Comparison of ENCODE assay signal across 21 cellular contexts in genomic region chr20:49586967-49587587, GRCh38. TPM values are rescaled to one million over a fixed set of nuclear protein-coding genes. Genes with fewer than 3 reads are reported as not detected.
DNase-seq lines count a peak whose midpoint lies in the region; ATAC-seq, FAIRE-seq and TF ChIP-seq lines count a peak whose summit lies in the region.
"Had no signal": no experiment of that assay in that cellular context is flagged by ENCODE, and none has a peak within 500 bp of the region (broad histone marks: within the 10 kb centered on the region; RNA-seq: fewer than 3 reads in every experiment).

No MANE protein-coding gene starts in this region.

- peak overlapping the region; percentile 72; the same call in 1 of the 2 replicates for H4K91ac ChIP-seq in IMR-90 (ENCODE audit: insufficient read depth, low read depth, low read length)

- no peak overlapping the region for H3K14ac ChIP-seq in IMR-90 (replicated peaks; ENCODE audit: low read depth, low read length)

- no peak for TF ChIP-seq RAD21 in IMR-90 (IDR thresholded peaks at IDR 0.05; ENCODE audit: low read length)

- H3K18ac ChIP-seq in IMR-90 (ENCODE audit: low read depth, low read length): peak overlapping the region; percentile 89

- POLR2A ChIA-PET in IMR-90 (lab: Charles Lee; ENCODE audit: unreplicated experiment): no interaction called here
- POLR2A ChIA-PET in naive thymus-derived CD4-positive, alpha-beta T cell (lab: Charles Lee): no interaction called here

- TF ChIP-seq POLR2A in IMR-90 (IDR thresholded peaks at IDR 0.05; ENCODE audit: low read depth, low read length) (no peak), esophagus squamous epithelium (IDR thresholded peaks at IDR 0.05) (no peak), GM12891 (IDR thresholded peaks at IDR 0.05; ENCODE audit: low read depth, low read length) (no peak)

- no peaks in the 10 kb centered on the region for H4K20me1 ChIP-seq in IMR-90 (ENCODE audit: insufficient read depth, low read length)

- H3K27ac Mint-ChIP-seq in naive thymus-derived CD4-positive, alpha-beta T cell: peak overlapping the region in 1 of 9 donors; percentile 43
- H3K27ac Mint-ChIP-seq: GM23338 had no signal

- H3K27me3 Mint-ChIP-seq in naive thymus-derived CD4-positive, alpha-beta T cell: peaks cover 0 to 19% (median 14%) of the 10 kb centered on the region in 5 donors

- peaks cover 31% of the 10 kb centered on the region for H3K4me1 ChIP-seq in IMR-90 (ENCODE audit: control insufficient read depth, insufficient read depth, low read length)
- peaks cover 0 to 48% (median 17%) of the 10 kb centered on the region in 3 donors for H3K4me1 ChIP-seq in esophagus squamous epithelium
- H3K4me1 ChIP-seq in muscle layer of duodenum (ENCODE audit: control insufficient read depth in 1 of 2, insufficient read depth in 2 of 2, low read length in 2 of 2): peaks cover 14 to 20% of the 10 kb centered on the region in 2 donors
- H3K4me1 ChIP-seq in naive thymus-derived CD4-positive, alpha-beta T cell (ENCODE audit: control insufficient read depth in 2 of 2, insufficient read depth in 2 of 2, low read length in 2 of 2): peaks cover 0 to 3% of the 10 kb centered on the region in 2 donors
- H3K4me1 ChIP-seq: parathyroid adenoma had no signal

- ATAC-seq in IMR-90 (ENCODE audit: low read depth): no peak
- no peak for ATAC-seq in naive thymus-derived CD4-positive, alpha-beta T cell
- ATAC-seq: GM23338 had no signal

- peaks cover 0 to 63% (median 0%) of the 10 kb centered on the region in 7 donors for H3K4me1 Mint-ChIP-seq in naive thymus-derived CD4-positive, alpha-beta T cell
- H3K4me1 Mint-ChIP-seq: GM23338 had no signal

- peak overlapping the region; percentile 86 for H4K5ac ChIP-seq in IMR-90 (ENCODE audit: low read depth, low read length)

- peak overlapping the region; percentile 31; the same call in 1 of the 2 replicates for H3K4me2 ChIP-seq in IMR-90 (ENCODE audit: low read depth, low read length)
- H3K4me2 ChIP-seq: GM23338 had no signal

- no peak overlapping the region for H3K4me3 Mint-ChIP-seq in naive thymus-derived CD4-positive, alpha-beta T cell
- H3K4me3 Mint-ChIP-seq: brain, GM23338 had no signal

- H3K79me1 ChIP-seq in IMR-90 (ENCODE audit: low read depth in 1 of 2, low read length in 2 of 2): no peaks in the 10 kb centered on the region

- intact Hi-C loops in IMR-90 (cut with micrococcal nuclease): no loop called here
- intact Hi-C loops in esophagus squamous epithelium (cut with DNase I): no loop called here
- intact Hi-C loops in naive thymus-derived CD4-positive, alpha-beta T cell (cut with micrococcal nuclease): no loop called here

- in situ Hi-C loops in IMR-90 (cut with MboI; ENCODE audit: low sequenced_read_pairs): no loop called here

- peak overlapping the region; percentile 91 for H2BK5ac ChIP-seq in IMR-90 (ENCODE audit: low read depth, low read length, poor library complexity, severe bottlenecking)

- TF ChIP-seq CTCF in IMR-90 (conservative IDR thresholded peaks at IDR 0.05; ENCODE audit: low read depth, low read length): no peak
- no peak for TF ChIP-seq CTCF in esophagus squamous epithelium (IDR thresholded peaks at IDR 0.05)

- CTCF ChIA-PET in IMR-90 (lab: Yijun Ruan, JAX): no interaction called here
- CTCF ChIA-PET in naive thymus-derived CD4-positive, alpha-beta T cell (lab: Charles Lee): interaction anchor here (0.7 kb wide), 1 partner anchor 206 kb away, joined by 3 read pairs; no protein-coding TSS in a partner anchor

- no peak overlapping the region for H3K56ac ChIP-seq in IMR-90 (ENCODE audit: extremely low read depth, insufficient read depth, low read length)

- peak overlapping the region; percentile 36; the same call in 1 of the 2 replicates for H2BK20ac ChIP-seq in IMR-90 (ENCODE audit: low read depth, low read length)

- 0 out of 2 replicates have a peak, but pooled peaks cover 3% of the 10 kb centered on the region for H3K9me1 ChIP-seq in IMR-90 (ENCODE audit: insufficient read depth, low read length)

- peaks cover 0 to 37% (median 0%) of the 10 kb centered on the region in 5 donors for H3K36me3 Mint-ChIP-seq in naive thymus-derived CD4-positive, alpha-beta T cell

- H2BK120ac ChIP-seq in IMR-90 (ENCODE audit: low read depth, low read length): peak overlapping the region; percentile 45; the same call in 1 of the 2 replicates

- H2AFZ ChIP-seq in IMR-90 (replicated peaks; ENCODE audit: low read length, poor library complexity): peak overlapping the region; percentile 1
- H2AFZ ChIP-seq: GM23338, parathyroid adenoma had no signal

- H3K9ac ChIP-seq in IMR-90 (ENCODE audit: low read depth, low read length): 0 out of 2 replicates have a peak overlapping the region, but pooled peaks have one; percentile 2
- H3K9ac ChIP-seq: parathyroid adenoma had no signal

- H3K9me3 ChIP-seq in IMR-90 (ENCODE audit: control insufficient read depth, insufficient read depth, low read length): peaks cover 7% of the 10 kb centered on the region
- H3K9me3 ChIP-seq in esophagus squamous epithelium: peaks cover 0 to 7% (median 6%) of the 10 kb centered on the region in 3 donors
- peaks cover 0 to 4% of the 10 kb centered on the region in 2 donors for H3K9me3 ChIP-seq in muscle layer of duodenum (ENCODE audit: control insufficient read depth in 1 of 2, low read length in 2 of 2)
- peaks cover 0 to 8% (median 0%) of the 10 kb centered on the region in 3 experiments for H3K9me3 ChIP-seq in naive thymus-derived CD4-positive, alpha-beta T cell (ENCODE audit: control insufficient read depth in 2 of 3, low read length in 3 of 3)

- peaks cover 0 to 17% (median 6%) of the 10 kb centered on the region in 11 donors for H3K9me3 Mint-ChIP-seq in naive thymus-derived CD4-positive, alpha-beta T cell

- no peak overlapping the region for H2AK5ac ChIP-seq in IMR-90 (ENCODE audit: low read depth, low read length)

- peak overlapping the region; percentile 80 for H3K4ac ChIP-seq in IMR-90 (ENCODE audit: low read depth, low read length)

- DNase-seq in AG08395 (ENCODE audit: low spot score): peak; percentile 46
- peak; percentile 83 for DNase-seq in IMR-90
- DNase-seq in esophagus squamous epithelium (lab: John Stamatoyannopoulos, UW): no peak
- DNase-seq in stimulated activated CD4-positive, alpha-beta T cell treated with anti-CD3 and anti-CD28 coated beads, Interleukin-12 subunit alpha, Interleukin-12 subunit beta, amount 100 ng/mL, for 4 hours: no peak
- DNase-seq in DMS153 (lab: John Stamatoyannopoulos, UW): no peak
- no peak for DNase-seq in GM12891 (ENCODE audit: insufficient read length, low spot score)
- DNase-seq in naive thymus-derived CD4-positive, alpha-beta T cell: no peak
- DNase-seq: ACHN; activated effector memory CD4-positive, alpha-beta T cell treated with anti-CD3 and anti-CD28 coated beads, Interleukin-2, amount 50 U/mL, for 16 hours; effector memory CD4-positive, alpha-beta T cell; glutamatergic neuron; islet precursor cell; MM.1S; NCI-H2029; NCI-H524; substantia nigra had no signal

- no peak overlapping the region for H2BK15ac ChIP-seq in IMR-90 (ENCODE audit: low read depth, low read length)

- BruUV-seq in IMR-90 (replicated peaks; lab: Mats Ljungman, UMichigan): no TSS peak

- H3K27ac ChIP-seq in IMR-90 (ENCODE audit: insufficient read depth, low read length) (peak overlapping the region; percentile 76; the same call in 1 of the 2 replicates), esophagus squamous epithelium (peak overlapping the region in 3 of 4 donors; percentile 70 to 80 (median 71)), muscle layer of duodenum (ENCODE audit: low read length) (peak overlapping the region; percentile 7)
- no peak overlapping the region for H3K27ac ChIP-seq in naive thymus-derived CD4-positive, alpha-beta T cell (ENCODE audit: low read depth, low read length)
- H3K27ac ChIP-seq: parathyroid adenoma had no signal

- WGBS in IMR-90 (ENCODE audit: extremely low coverage in 2 of 2, insufficient read length in 1 of 2), 2 experiments: 35% methylated on average over 5 of the region's 13 CpGs; no CpG with 5 or more reads in 1 of the 2 experiments
- 45 to 46% methylated on average over 13 of the region's 13 CpGs for WGBS in esophagus squamous epithelium, 2 donors

- H3K4me3 ChIP-seq in IMR-90 (ENCODE audit: insufficient read depth, low read depth, low read length) (no peak overlapping the region), esophagus squamous epithelium (no peak overlapping the region), muscle layer of duodenum (ENCODE audit: low read depth in 1 of 2, low read length in 2 of 2) (no peak overlapping the region)
- H3K4me3 ChIP-seq in naive thymus-derived CD4-positive, alpha-beta T cell (ENCODE audit: low read length): no peak overlapping the region
- H3K4me3 ChIP-seq: GM23338 had no signal

- no peaks in the 10 kb centered on the region for H3K27me3 ChIP-seq in IMR-90 (ENCODE audit: control insufficient read depth, insufficient read depth, low read length)
- peaks cover 0 to 28% (median 0%) of the 10 kb centered on the region in 4 donors for H3K27me3 ChIP-seq in esophagus squamous epithelium
- H3K27me3 ChIP-seq in muscle layer of duodenum (ENCODE audit: low read depth, low read length): no peaks in the 10 kb centered on the region
- no peaks in the 10 kb centered on the region for H3K27me3 ChIP-seq in naive thymus-derived CD4-positive, alpha-beta T cell (ENCODE audit: control insufficient read depth in 2 of 2, insufficient read depth in 2 of 2, low read length in 2 of 2)

- H3K23ac ChIP-seq in IMR-90 (ENCODE audit: low read depth, low read length): no peak overlapping the region

- peak overlapping the region; percentile 4 for H2AK9ac ChIP-seq in IMR-90 (replicated peaks; ENCODE audit: low read depth, low read length, poor library complexity)

- H3K36me3 ChIP-seq in IMR-90 (ENCODE audit: control insufficient read depth, insufficient read depth, low read length) (no peaks in the 10 kb centered on the region), esophagus squamous epithelium (no peaks in the 10 kb centered on the region), muscle layer of duodenum (ENCODE audit: control insufficient read depth in 1 of 2, insufficient read depth in 2 of 2, low read length in 2 of 2) (no peaks in the 10 kb centered on the region)
- no peaks in the 10 kb centered on the region for H3K36me3 ChIP-seq in naive thymus-derived CD4-positive, alpha-beta T cell (ENCODE audit: control insufficient read depth in 2 of 3, insufficient read depth in 3 of 3, low read length in 3 of 3)

- dilution Hi-C loops in IMR-90 (cut with HindIII; ENCODE audit: low sequenced_read_pairs, unreplicated experiment): no loop called here

- FAIRE-seq in GM12891 (lab: Jason Lieb, UNC): no peak

- peak overlapping the region; percentile 0 to 27; a peak in 3 of 4 replicates for H4K8ac ChIP-seq in IMR-90 (ENCODE audit: low read depth in 2 of 2, low read length in 2 of 2)

TF ChIP-seq in GM12891, 5 proteins besides CTCF, POLR2A, EP300 and RAD21 (continues in another document):
- no peak for TF ChIP-seq SPI1 (IDR thresholded peaks at IDR 0.05; ENCODE audit: low read depth, low read length)

RNA-seq across cellular contexts. Expression of gene PTGIS, which starts 19.1 kb away (rescaled TPM):
- total RNA-seq in IMR-90 (2012; rRNA removed) (1.1 and 1.6 TPM in 2 replicates), esophagus squamous epithelium (10 to 100 TPM in 2 of 4 donors, 1 to 10 TPM in 2; 1.6 to 34.1 (median 8.6) TPM)
- 2.4 and 2.6 TPM in 2 replicates for polyA plus RNA-seq in IMR-90 (2012; rRNA removed)
- 1.3 and 4.5 TPM in 2 replicates for polyA plus RNA-seq in IMR-90 (2012; cell fraction: cytosol; rRNA removed)
- 1.7 and 2.0 TPM in 2 replicates for polyA plus RNA-seq in IMR-90 (2012; cell fraction: nucleus; rRNA removed; ENCODE audit: low replicate concordance)
- not detected for polyA plus RNA-seq in GM12891 (2012; ENCODE audit: low read depth, missing spikeins)
- total RNA-seq in naive thymus-derived CD4-positive, alpha-beta T cell: 10 to 100 TPM in 1 of 5 experiments, not detected in 4; 12.5 TPM
- polyA plus RNA-seq in naive thymus-derived CD4-positive, alpha-beta T cell: not detected
- total RNA-seq: OCI-LY7 had no signal

Comparison
In these comparisons a context has a peak if more than half of its experiments do, and no peak if none do; other contexts are left out.
1. DNase-seq: peak in AG08395 (single experiment) and IMR-90 (single experiment); none in esophagus squamous epithelium (single experiment), stimulated activated CD4-positive, alpha-beta T cell treated with anti-CD3 and anti-CD28 coated beads, Interleukin-12 subunit alpha, Interleukin-12 subunit beta, amount 100 ng/mL, for 4 hours (single experiment), DMS153 (single experiment), GM12891 (single experiment) and naive thymus-derived CD4-positive, alpha-beta T cell (0 of 9).